ENCODE assay signal across 16 cellular contexts in the genomic region with DNA sequence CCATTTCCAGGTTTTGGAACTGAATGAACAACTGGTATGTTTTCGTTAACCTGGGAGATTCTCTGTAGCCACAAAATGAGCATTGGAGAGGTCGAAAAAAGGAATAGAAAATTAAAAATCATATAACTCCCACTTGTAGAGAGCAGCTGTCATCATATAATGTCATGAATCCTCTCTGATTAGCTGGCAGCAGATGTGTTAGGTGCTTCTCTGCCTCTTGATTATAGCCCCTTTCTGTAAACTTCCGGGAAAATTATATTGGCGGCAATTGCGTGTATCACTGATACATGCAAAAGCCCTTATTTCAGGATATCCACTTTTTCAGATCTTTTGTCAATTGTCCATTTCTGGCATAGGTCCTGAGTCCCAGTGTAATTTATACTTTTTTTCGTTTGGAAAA. TPM values are rescaled to one million over a fixed set of nuclear protein-coding genes. Genes with fewer than 3 reads are reported as not detected.
DNase-seq lines count a peak whose midpoint lies in the region; ATAC-seq and TF ChIP-seq lines count a peak whose summit lies in the region.
"Had no signal": no experiment of that assay in that cellular context is flagged by ENCODE, and none has a peak within 500 bp of the region (broad histone marks: within the 10 kb centered on the region; RNA-seq: fewer than 3 reads in every experiment).

No MANE protein-coding gene starts in this region.

- H3K9me3 ChIP-seq in endodermal cell (ENCODE audit: control insufficient read depth, low read length), result peaks cover 16% of the 10 kb centered on the region

- peaks cover 23% of the 10 kb centered on the region for H3K36me3 ChIP-seq in endodermal cell (ENCODE audit: control insufficient read depth, insufficient read depth, low read length)
- H3K36me3 ChIP-seq: BLaER1 treated with 17β-estradiol and CSF1 and Interleukin-3, amounts not matched to agents 10 nM and 100 nM had no signal

- WGBS in endodermal cell (ENCODE audit: insufficient coverage in 1 of 2, insufficient read length in 1 of 2), 2 experiments, result 87 to 93% methylated on average over 5 to 6 of the region's 6 CpGs

- H3K27ac ChIP-seq in endodermal cell (ENCODE audit: low read depth, low read length), result no peak overlapping the region
- H3K27ac ChIP-seq: BLaER1 treated with 17β-estradiol and CSF1 and Interleukin-3, amounts not matched to agents 10 nM and 100 nM had no signal

- no peaks in the 10 kb centered on the region for H3K27me3 ChIP-seq in endodermal cell (ENCODE audit: control insufficient read depth, insufficient read depth, low read length, poor library complexity, severe bottlenecking)
- H3K27me3 ChIP-seq: BLaER1 treated with 17β-estradiol and CSF1 and Interleukin-3, amounts not matched to agents 10 nM and 100 nM had no signal

- peaks cover 15% of the 10 kb centered on the region for H3K4me1 Mint-ChIP-seq in endodermal cell
- peaks cover 6% of the 10 kb centered on the region for H3K4me1 Mint-ChIP-seq in nephron progenitor cell
- H3K4me1 Mint-ChIP-seq in natural killer cell treated with Interleukin-12 subunit alpha and Interleukin-12 subunit beta and Interleukin-15 and Interleukin-18, amount 100 ng/mL, for 72 hours (ENCODE audit: low read depth in 2 of 2), result no peaks in the 10 kb centered on the region

- H3K4me3 ChIP-seq in endodermal cell (ENCODE audit: low read length), result no peak overlapping the region
- H3K4me3 ChIP-seq: BLaER1 treated with 17β-estradiol and CSF1 and Interleukin-3, amounts not matched to agents 10 nM and 100 nM had no signal

- no peak overlapping the region for H3K9ac ChIP-seq in endodermal cell (ENCODE audit: extremely low read depth, low read length, poor library complexity, severe bottlenecking)
- H3K9ac ChIP-seq: BLaER1 treated with 17β-estradiol and CSF1 and Interleukin-3, amounts not matched to agents 10 nM and 100 nM had no signal

- H3K36me3 Mint-ChIP-seq in endodermal cell (ENCODE audit: low read depth) (peaks cover 55% of the 10 kb centered on the region), nephron progenitor cell (ENCODE audit: low read depth) (peaks cover 23% of the 10 kb centered on the region)
- H3K36me3 Mint-ChIP-seq in natural killer cell treated with Interleukin-12 subunit alpha and Interleukin-12 subunit beta and Interleukin-15 and Interleukin-18, amount 100 ng/mL, for 72 hours, result peaks cover 23% of the 10 kb centered on the region
- H3K36me3 Mint-ChIP-seq: CD8-positive, alpha-beta T cell had no signal

- peak; percentile 4 for DNase-seq in NCI-H2227 (lab: John Stamatoyannopoulos, UW; ENCODE audit: unreplicated experiment)
- no peak for DNase-seq in NCI-H2227 treated with DMSO at 0.1 percent for 48 hours (lab: John Stamatoyannopoulos, UW)
- DNase-seq in NCI-H69 (lab: John Stamatoyannopoulos, UW), result peak; percentile 61
- DNase-seq in endodermal cell, result peak; percentile 8
- DNase-seq in nephron progenitor cell, result no peak
- no peak for DNase-seq in natural killer cell treated with Interleukin-12 subunit alpha and Interleukin-12 subunit beta and Interleukin-15 and Interleukin-18, amount 100 ng/mL, for 72 hours (ENCODE audit: low spot score)
- DNase-seq in LoVo (ENCODE audit: low spot score), result no peak
- DNase-seq in putamen (ENCODE audit: low spot score), result no peak
- DNase-seq: 8988T; CD8-positive, alpha-beta T cell; GOT3; KBM-7; NCI-H1092 treated with DMSO at 0.1 percent for 48 hours; NCI-H526 treated with DMSO at 0.1 percent for 48 hours had no signal

- H3K27ac Mint-ChIP-seq in endodermal cell (no peak overlapping the region), nephron progenitor cell (peak overlapping the region; percentile 48)
- H3K27ac Mint-ChIP-seq in natural killer cell treated with Interleukin-12 subunit alpha and Interleukin-12 subunit beta and Interleukin-15 and Interleukin-18, amount 100 ng/mL, for 72 hours, result no peak overlapping the region
- H3K27ac Mint-ChIP-seq: CD8-positive, alpha-beta T cell had no signal

- TF ChIP-seq CTCF in endodermal cell (conservative IDR thresholded peaks at IDR 0.05) (no peak), nephron progenitor cell (IDR thresholded peaks at IDR 0.05) (no peak)

- H3K27me3 Mint-ChIP-seq in endodermal cell (ENCODE audit: insufficient read depth), result no peaks in the 10 kb centered on the region
- H3K27me3 Mint-ChIP-seq in nephron progenitor cell (ENCODE audit: low read depth, poor library complexity), result peaks cover 7% of the 10 kb centered on the region
- peaks cover 14 to 27% of the 10 kb centered on the region in 2 donors for H3K27me3 Mint-ChIP-seq in natural killer cell treated with Interleukin-12 subunit alpha and Interleukin-12 subunit beta and Interleukin-15 and Interleukin-18, amount 100 ng/mL, for 72 hours

- H3K4me3 Mint-ChIP-seq in endodermal cell (no peak overlapping the region), nephron progenitor cell (no peak overlapping the region)
- H3K4me3 Mint-ChIP-seq in natural killer cell treated with Interleukin-12 subunit alpha and Interleukin-12 subunit beta and Interleukin-15 and Interleukin-18, amount 100 ng/mL, for 72 hours, result no peak overlapping the region
- H3K4me3 Mint-ChIP-seq: CD8-positive, alpha-beta T cell had no signal

- no peaks in the 10 kb centered on the region for H3K4me1 ChIP-seq in endodermal cell (ENCODE audit: control insufficient read depth, insufficient read depth, low read length)

- ATAC-seq in natural killer cell treated with Interleukin-12 subunit alpha and Interleukin-12 subunit beta and Interleukin-15 and Interleukin-18, amount 100 ng/mL, for 72 hours, result no peak
- ATAC-seq: CD8-positive, alpha-beta T cell; HCT116 had no signal

- H3K9me3 Mint-ChIP-seq in endodermal cell (peaks cover 41% of the 10 kb centered on the region), nephron progenitor cell (peaks cover 39% of the 10 kb centered on the region)
- H3K9me3 Mint-ChIP-seq in natural killer cell treated with Interleukin-12 subunit alpha and Interleukin-12 subunit beta and Interleukin-15 and Interleukin-18, amount 100 ng/mL, for 72 hours, result peaks cover 5% of the 10 kb centered on the region

RNA-seq across cellular contexts. Expression of gene FGD4, which starts 31.7 kb away (rescaled TPM):
- total RNA-seq in endodermal cell, result 10 to 100 TPM; 27.6 to 57.7 TPM
- polyA plus RNA-seq in endodermal cell (2013, experiment 1 of 2), result 10.7 TPM
- 11.1 TPM for polyA plus RNA-seq in endodermal cell (2013, experiment 2 of 2)
- total RNA-seq in natural killer cell treated with Interleukin-12 subunit alpha and Interleukin-12 subunit beta and Interleukin-15 and Interleukin-18, amount 100 ng/mL, for 72 hours, result under 1 TPM; 0.22 to 0.31 TPM

Comparison
In these comparisons a context has a peak if more than half of its experiments do, and no peak if none do; other contexts are left out.
1. DNase-seq: peak in NCI-H2227 (single experiment), NCI-H69 (single experiment) and endodermal cell (single experiment); none in NCI-H2227 treated with DMSO at 0.1 percent for 48 hours (single experiment), nephron progenitor cell (single experiment), natural killer cell treated with Interleukin-12 subunit alpha and Interleukin-12 subunit beta and Interleukin-15 and Interleukin-18, amount 100 ng/mL, for 72 hours (single experiment), LoVo (single experiment) and putamen (single experiment).
2. RNA of gene FGD4, which starts 31.7 kb away (total RNA-seq): 27.6 to 57.7 TPM in endodermal cell; 0.22 to 0.31 TPM in natural killer cell treated with Interleukin-12 subunit alpha and Interleukin-12 subunit beta and Interleukin-15 and Interleukin-18, amount 100 ng/mL, for 72 hours; every median in the first group is over 10 times any median in the second.